2 cellular contexts compared by ENCODE assay signal in genomic region chr17:78266231-78266631, GRCh38.
TF ChIP-seq lines count a peak whose summit lies in the region.

No MANE protein-coding gene starts in this region.

TF ChIP-seq in A549, 52 proteins besides CTCF, POLR2A, EP300 and RAD21:
- no peak for TF ChIP-seq E2F6 (IDR thresholded peaks at IDR 0.05; ENCODE audit: borderline replicate concordance, low read depth)
- TF ChIP-seq NPAS2 (CRISPR knock-in tag; IDR thresholded peaks at IDR 0.05; ENCODE audit: borderline replicate concordance): no peak
- peak; percentile 74 for TF ChIP-seq ZFP36 (IDR thresholded peaks at IDR 0.05; ENCODE audit: borderline replicate concordance, partially characterized antibody)
- TF ChIP-seq GATA3 (IDR thresholded peaks at IDR 0.05; ENCODE audit: borderline replicate concordance): no peak
- TF ChIP-seq ESRRA (IDR thresholded peaks at IDR 0.05; ENCODE audit: borderline replicate concordance, low read length): no peak

TF ChIP-seq in GM23338, 12 proteins besides CTCF, POLR2A, EP300 and RAD21:
- no peak for TF ChIP-seq JUNB (IDR thresholded peaks at IDR 0.05; ENCODE audit: unreplicated experiment)
